ENCODE assay signal across 15 cellular contexts in the genomic region with DNA sequence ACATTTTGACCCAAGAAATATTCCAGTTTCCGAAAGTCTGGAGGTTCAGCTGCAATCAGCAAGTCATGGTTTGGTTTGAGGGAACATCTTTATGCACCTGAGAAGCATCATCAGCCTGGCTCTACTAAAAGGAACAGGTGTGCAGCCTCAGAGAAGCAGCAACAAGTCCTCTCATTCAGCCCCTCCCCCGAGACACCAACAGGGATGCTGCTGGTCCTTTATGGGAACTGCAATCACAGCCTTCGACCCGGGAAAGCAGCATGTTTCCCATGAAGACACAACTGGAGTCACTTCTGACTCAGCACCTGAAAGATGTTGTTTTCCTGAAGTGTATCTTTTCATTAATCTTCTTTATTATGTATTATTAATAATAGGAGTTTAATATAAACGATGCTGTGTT.
DNase-seq lines count a peak whose midpoint lies in the region; ATAC-seq and TF ChIP-seq lines count a peak whose summit lies in the region.
"Had no signal": no experiment of that assay in that cellular context is flagged by ENCODE, and none has a peak within 500 bp of the region (broad histone marks: within the 10 kb centered on the region; RNA-seq: fewer than 3 reads in every experiment).

No MANE protein-coding gene starts in this region.

- DNase-seq in NCI-H345 (lab: John Stamatoyannopoulos, UW) = peak; percentile 4
- no peak for DNase-seq in NCI-H345 treated with DMSO at 0.1 percent for 48 hours (lab: John Stamatoyannopoulos, UW; ENCODE audit: unreplicated experiment)
- peak; percentile 28 for DNase-seq in HEK293T (ENCODE audit: extremely low spot score)
- DNase-seq in nephron progenitor cell = peak; percentile 6
- DNase-seq in DMS114 treated with DMSO at 0.1 percent for 48 hours (lab: John Stamatoyannopoulos, UW; ENCODE audit: unreplicated experiment) = no peak
- no peak for DNase-seq in NCI-H446 treated with DMSO at 0.1 percent for 48 hours (lab: John Stamatoyannopoulos, UW)
- DNase-seq: ACHN; activated CD8-positive, alpha-beta memory T cell treated with anti-CD3 and anti-CD28 coated beads for 24 hours; activated effector memory CD4-positive, alpha-beta T cell treated with anti-CD3 and anti-CD28 coated beads, Interleukin-2, amount 50 U/mL, for 16 hours; COR-L47; NCI-H510A treated with DMSO at 0.1 percent for 48 hours; ovary had no signal

- H3K27ac Mint-ChIP-seq in nephron progenitor cell = no peak overlapping the region

- peak; percentile 19; the same call in 1 of the 2 replicates for TF ChIP-seq CTCF in VCaP (conservative IDR thresholded peaks at IDR 0.05)
- TF ChIP-seq CTCF in nephron progenitor cell (IDR thresholded peaks at IDR 0.05) = no peak

- H3K4me1 Mint-ChIP-seq in nephron progenitor cell = peaks cover 17% of the 10 kb centered on the region

- H3K27me3 Mint-ChIP-seq in nephron progenitor cell (ENCODE audit: low read depth, poor library complexity) = peaks cover 3% of the 10 kb centered on the region

- H3K27ac ChIP-seq in VCaP = no peak overlapping the region
- H3K27ac ChIP-seq: ovary had no signal

- no peaks in the 10 kb centered on the region for H3K36me3 Mint-ChIP-seq in nephron progenitor cell (ENCODE audit: low read depth)

- H3K4me3 Mint-ChIP-seq in nephron progenitor cell = no peak overlapping the region

- ATAC-seq in HG03439 (IDR thresholded peaks at IDR 0.05; ENCODE audit: unreplicated experiment) = no peak
- ATAC-seq: Right ventricle myocardium inferior had no signal

- CTCF ChIA-PET in HEK293T (lab: Yijun Ruan, JAX) = no interaction called here

- POLR2A ChIA-PET in HEK293T (lab: Yijun Ruan, JAX) = no interaction called here

- H3K9me3 Mint-ChIP-seq in nephron progenitor cell = no peaks in the 10 kb centered on the region

TF ChIP-seq in HEK293T, 16 proteins besides CTCF, POLR2A, EP300 and RAD21:
- TF ChIP-seq NFRKB (IDR thresholded peaks at IDR 0.05) = no peak

Comparison
In these comparisons a context has a peak if more than half of its experiments do, and no peak if none do; other contexts are left out.
1. DNase-seq: peak in NCI-H345 (single experiment), HEK293T (single experiment) and nephron progenitor cell (single experiment); none in NCI-H345 treated with DMSO at 0.1 percent for 48 hours (single experiment), DMS114 treated with DMSO at 0.1 percent for 48 hours (single experiment) and NCI-H446 treated with DMSO at 0.1 percent for 48 hours (single experiment).